Comparison of ENCODE assay signal across 1 cellular context in genomic region chr19:3412066-3412465, GRCh38.
TF ChIP-seq lines count a peak whose summit lies in the region.

No MANE protein-coding gene starts in this region.

TF ChIP-seq in HepG2, 621 proteins besides CTCF, POLR2A, EP300 and RAD21 (continued from another document):
- TF ChIP-seq ZNF329 (CRISPR knock-in tag; IDR thresholded peaks at IDR 0.05; ENCODE audit: low read depth) (no peak), ZFP82 (CRISPR knock-in tag; IDR thresholded peaks at IDR 0.05; ENCODE audit: borderline replicate concordance) (0 out of 2 replicates have a peak, but pooled peaks have one; percentile 52), ZNF670 (CRISPR knock-in tag; IDR thresholded peaks at IDR 0.05; ENCODE audit: borderline replicate concordance) (peak; percentile 41; the same call in 1 of the 2 replicates), NCOA1 (CRISPR knock-in tag; IDR thresholded peaks at IDR 0.05) (no peak), RFXAP (CRISPR knock-in tag; IDR thresholded peaks at IDR 0.05; ENCODE audit: borderline replicate concordance) (0 out of 2 replicates have a peak, but pooled peaks have one; percentile 7), SRF (IDR thresholded peaks at IDR 0.05; ENCODE audit: low read depth, low read length) (no peak), ZNF292 (CRISPR knock-in tag; IDR thresholded peaks at IDR 0.05; ENCODE audit: borderline replicate concordance, low read depth) (0 out of 2 replicates have a peak, but pooled peaks have one; percentile 3), KLF12 (CRISPR knock-in tag; IDR thresholded peaks at IDR 0.05; ENCODE audit: borderline replicate concordance) (no peak), ZBTB8A (CRISPR knock-in tag; IDR thresholded peaks at IDR 0.05; ENCODE audit: borderline replicate concordance, low read depth) (no peak), AGO2 (optimal IDR thresholded peaks at IDR 0.05; ENCODE audit: low read depth, low read length) (no peak), ZNF121 (CRISPR knock-in tag; IDR thresholded peaks at IDR 0.05) (peak; percentile 87), SCMH1 (CRISPR knock-in tag; IDR thresholded peaks at IDR 0.05; ENCODE audit: borderline replicate concordance) (no peak), ZNF44 (CRISPR knock-in tag; IDR thresholded peaks at IDR 0.05) (no peak), CENPBD1 (CRISPR knock-in tag; IDR thresholded peaks at IDR 0.05; ENCODE audit: borderline replicate concordance, low read depth) (no peak), PCBP2 (optimal IDR thresholded peaks at IDR 0.05; ENCODE audit: low read depth, low read length, poor library complexity, severe bottlenecking) (no peak), CBFB (CRISPR knock-in tag; IDR thresholded peaks at IDR 0.05) (no peak), PLRG1 (conservative IDR thresholded peaks at IDR 0.05) (no peak), ZNF839 (CRISPR knock-in tag; IDR thresholded peaks at IDR 0.05; ENCODE audit: borderline replicate concordance) (no peak)
- TF ChIP-seq, protein P1, sequence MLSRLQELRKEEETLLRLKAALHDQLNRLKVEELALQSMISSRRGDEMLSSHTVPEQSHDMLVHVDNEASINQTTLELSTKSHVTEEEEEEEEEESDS (CRISPR knock-in tag; IDR thresholded peaks at IDR 0.05; ENCODE audit: borderline replicate concordance): no peak
- TF ChIP-seq, protein P2, sequence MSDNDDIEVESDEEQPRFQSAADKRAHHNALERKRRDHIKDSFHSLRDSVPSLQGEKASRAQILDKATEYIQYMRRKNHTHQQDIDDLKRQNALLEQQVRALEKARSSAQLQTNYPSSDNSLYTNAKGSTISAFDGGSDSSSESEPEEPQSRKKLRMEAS (IDR thresholded peaks at IDR 0.05): no peak
